Comparison of ENCODE assay signal across 3 cellular contexts in the genomic region with DNA sequence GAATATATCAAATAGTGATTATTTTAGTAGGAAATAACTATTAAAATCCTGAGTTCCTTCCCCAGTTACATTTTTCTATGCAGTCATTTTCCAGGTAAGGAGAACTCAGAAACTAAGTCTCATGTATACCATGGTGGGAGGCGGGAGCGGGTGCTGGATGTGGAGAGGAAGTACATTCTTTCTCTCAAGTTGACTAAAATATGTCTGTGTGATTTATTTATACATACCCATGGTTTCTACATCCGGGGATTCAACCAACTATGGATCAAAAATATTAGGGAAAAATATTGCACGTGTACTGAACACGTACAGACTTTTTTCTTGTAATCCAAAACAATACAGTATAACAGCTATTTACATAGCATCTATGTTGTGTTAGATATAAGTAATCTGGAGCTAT.
TF ChIP-seq lines count a peak whose summit lies in the region.

No MANE protein-coding gene starts in this region.

TF ChIP-seq in HepG2, 621 proteins besides CTCF, POLR2A, EP300 and RAD21:
- no peak for TF ChIP-seq PHF5A (CRISPR knock-in tag; IDR thresholded peaks at IDR 0.05; ENCODE audit: low read depth, unreplicated experiment)
- no peak for TF ChIP-seq ZNF616 (CRISPR knock-in tag; IDR thresholded peaks at IDR 0.05; ENCODE audit: low read depth)
- no peak for TF ChIP-seq KMT2B (CRISPR knock-in tag; IDR thresholded peaks at IDR 0.05)
- no peak for TF ChIP-seq NFATC3 (CRISPR knock-in tag; IDR thresholded peaks at IDR 0.05)
TF ChIP-seq in HepG2: peak in this region for 0.

TF ChIP-seq in GM12878, 131 proteins besides CTCF, POLR2A, EP300 and RAD21:
- no peak for TF ChIP-seq JUNB (IDR thresholded peaks at IDR 0.05)
- no peak for TF ChIP-seq ZNF384 (IDR thresholded peaks at IDR 0.05; ENCODE audit: borderline replicate concordance, low read depth, low read length)
- no peak for TF ChIP-seq TCF12 (IDR thresholded peaks at IDR 0.05; ENCODE audit: low read depth, low read length)
- TF ChIP-seq EZH2 (IDR thresholded peaks at IDR 0.05; ENCODE audit: borderline replicate concordance, control insufficient read depth, low read depth, low read length) = no peak
- TF ChIP-seq TAF1 (IDR thresholded peaks at IDR 0.05; ENCODE audit: borderline replicate concordance, low read depth, low read length) = no peak
TF ChIP-seq in GM12878: peak in this region for 0.

TF ChIP-seq in WTC11, 78 proteins besides CTCF, POLR2A, EP300 and RAD21:
- TF ChIP-seq, protein P1, sequence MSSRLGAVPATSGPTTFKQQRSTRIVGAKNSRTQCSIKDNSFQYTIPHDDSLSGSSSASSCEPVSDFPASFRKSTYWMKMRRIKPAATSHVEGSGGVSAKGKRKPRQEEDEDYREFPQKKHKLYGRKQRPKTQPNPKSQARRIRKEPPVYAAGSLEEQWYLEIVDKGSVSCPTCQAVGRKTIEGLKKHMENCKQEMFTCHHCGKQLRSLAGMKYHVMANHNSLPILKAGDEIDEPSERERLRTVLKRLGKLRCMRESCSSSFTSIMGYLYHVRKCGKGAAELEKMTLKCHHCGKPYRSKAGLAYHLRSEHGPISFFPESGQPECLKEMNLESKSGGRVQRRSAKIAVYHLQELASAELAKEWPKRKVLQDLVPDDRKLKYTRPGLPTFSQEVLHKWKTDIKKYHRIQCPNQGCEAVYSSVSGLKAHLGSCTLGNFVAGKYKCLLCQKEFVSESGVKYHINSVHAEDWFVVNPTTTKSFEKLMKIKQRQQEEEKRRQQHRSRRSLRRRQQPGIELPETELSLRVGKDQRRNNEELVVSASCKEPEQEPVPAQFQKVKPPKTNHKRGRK (CRISPR knock-in tag; IDR thresholded peaks at IDR 0.05; ENCODE audit: borderline replicate concordance) = no peak
- no peak for TF ChIP-seq RELA (CRISPR knock-in tag; IDR thresholded peaks at IDR 0.05; ENCODE audit: borderline replicate concordance)
- no peak for TF ChIP-seq NR1H2 (CRISPR knock-in tag; IDR thresholded peaks at IDR 0.05)
- TF ChIP-seq NR2C2 (CRISPR knock-in tag; IDR thresholded peaks at IDR 0.05) = no peak
- TF ChIP-seq, protein P2, sequence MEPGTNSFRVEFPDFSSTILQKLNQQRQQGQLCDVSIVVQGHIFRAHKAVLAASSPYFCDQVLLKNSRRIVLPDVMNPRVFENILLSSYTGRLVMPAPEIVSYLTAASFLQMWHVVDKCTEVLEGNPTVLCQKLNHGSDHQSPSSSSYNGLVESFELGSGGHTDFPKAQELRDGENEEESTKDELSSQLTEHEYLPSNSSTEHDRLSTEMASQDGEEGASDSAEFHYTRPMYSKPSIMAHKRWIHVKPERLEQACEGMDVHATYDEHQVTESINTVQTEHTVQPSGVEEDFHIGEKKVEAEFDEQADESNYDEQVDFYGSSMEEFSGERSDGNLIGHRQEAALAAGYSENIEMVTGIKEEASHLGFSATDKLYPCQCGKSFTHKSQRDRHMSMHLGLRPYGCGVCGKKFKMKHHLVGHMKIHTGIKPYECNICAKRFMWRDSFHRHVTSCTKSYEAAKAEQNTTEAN (CRISPR knock-in tag; IDR thresholded peaks at IDR 0.05) = no peak
- TF ChIP-seq ELF4 (CRISPR knock-in tag; IDR thresholded peaks at IDR 0.05; ENCODE audit: low read depth) = no peak
- TF ChIP-seq IRF2 (CRISPR knock-in tag; IDR thresholded peaks at IDR 0.05; ENCODE audit: borderline replicate concordance, low read depth) = no peak
- TF ChIP-seq, protein P3, sequence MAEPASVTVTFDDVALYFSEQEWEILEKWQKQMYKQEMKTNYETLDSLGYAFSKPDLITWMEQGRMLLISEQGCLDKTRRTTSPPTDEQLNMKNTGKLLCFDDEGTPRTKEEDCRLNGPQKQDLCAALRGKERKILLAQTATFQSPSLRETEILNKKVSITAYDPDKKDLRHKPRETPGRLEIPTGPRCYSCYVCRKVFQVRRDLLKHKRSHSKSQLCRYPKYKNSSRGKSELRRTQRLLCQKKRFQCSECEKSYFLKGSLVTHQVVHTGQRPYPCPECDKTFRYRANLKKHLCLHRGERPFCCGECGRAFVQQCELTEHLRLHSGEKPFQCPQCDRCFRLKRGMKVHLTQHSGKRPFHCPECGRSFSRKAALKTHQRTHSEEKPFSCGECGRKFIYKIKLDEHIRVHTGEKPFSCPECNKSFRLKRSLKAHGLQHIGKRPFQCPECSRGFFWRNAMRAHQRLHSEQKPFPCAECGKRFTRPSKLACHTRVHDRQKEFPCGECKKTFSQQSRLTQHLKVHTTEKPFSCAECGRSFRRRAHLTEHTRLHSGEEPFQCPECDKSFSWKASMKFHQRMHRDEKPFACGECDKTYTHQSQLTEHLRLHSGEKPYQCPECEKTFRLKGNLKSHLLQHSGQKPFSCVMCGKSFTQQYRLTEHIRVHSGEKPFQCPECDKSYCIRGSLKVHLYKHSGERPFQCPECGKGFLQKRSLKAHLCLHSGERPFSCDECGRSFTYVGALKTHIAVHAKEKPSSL (CRISPR knock-in tag; conservative IDR thresholded peaks at IDR 0.05) = no peak
- TF ChIP-seq FOXK1 (CRISPR knock-in tag; IDR thresholded peaks at IDR 0.05) = no peak
- TF ChIP-seq NFE2L1 (CRISPR knock-in tag; IDR thresholded peaks at IDR 0.05) = no peak
- TF ChIP-seq SOX15 (CRISPR knock-in tag; IDR thresholded peaks at IDR 0.05) = no peak
